ENCODE assay signal across 18 cellular contexts in the genomic region with DNA sequence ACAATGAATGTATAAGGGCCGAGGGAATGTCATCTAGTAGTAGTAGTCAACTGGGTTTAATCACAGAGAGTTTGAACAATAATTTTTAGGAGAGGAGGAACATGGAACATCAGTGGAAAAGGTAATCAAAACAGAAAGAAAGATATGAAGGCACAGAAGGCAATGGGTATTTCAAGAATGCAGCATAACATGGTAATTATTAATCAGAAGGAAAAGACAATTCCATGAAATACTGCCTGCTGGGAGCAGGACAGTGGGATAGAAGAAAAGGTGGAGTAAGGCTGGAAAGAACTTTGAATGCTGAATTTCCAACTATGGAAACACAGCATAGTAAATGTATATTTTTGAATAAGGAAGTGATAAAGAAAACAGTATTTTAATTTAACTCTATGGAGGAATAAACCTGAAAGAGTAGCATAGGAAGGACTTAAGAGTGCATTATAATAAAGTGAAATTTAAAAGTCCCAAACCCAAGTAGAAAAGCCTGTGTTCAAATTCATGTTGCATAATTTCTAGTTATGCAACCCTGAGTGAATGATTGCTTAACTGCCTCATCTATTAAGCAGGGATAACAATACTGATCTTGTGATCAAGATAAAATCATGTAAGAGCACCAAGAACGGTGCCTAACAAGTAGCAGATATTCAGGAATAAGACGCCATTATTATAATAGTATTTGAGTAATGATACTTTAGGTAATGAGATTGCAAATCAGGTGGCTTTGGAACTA.
DNase-seq lines count a peak whose midpoint lies in the region; ATAC-seq, FAIRE-seq and TF ChIP-seq lines count a peak whose summit lies in the region.
"Had no signal": no experiment of that assay in that cellular context is flagged by ENCODE, and none has a peak within 500 bp of the region (broad histone marks: within the 10 kb centered on the region; RNA-seq: fewer than 3 reads in every experiment).

No MANE protein-coding gene starts in this region.

- H3K4me1 Mint-ChIP-seq in nephron progenitor cell = no peaks in the 10 kb centered on the region
- H3K4me1 Mint-ChIP-seq: activated naive CD4-positive, alpha-beta T cell treated with anti-CD3 and anti-CD28 coated beads, Interleukin-2, amount 10 ng/mL, durations not matched to agents 7 days and 5 days; naive thymus-derived CD4-positive, alpha-beta T cell had no signal

- no peak for ATAC-seq in GM21786 (IDR thresholded peaks at IDR 0.05; ENCODE audit: unreplicated experiment)
- ATAC-seq: heart left ventricle; left cardiac atrium; naive thymus-derived CD4-positive, alpha-beta T cell; PC-3 had no signal

- no peak for TF ChIP-seq CTCF in fibroblast of pulmonary artery (IDR thresholded peaks at IDR 0.05; ENCODE audit: low read length, missing control alignments)
- TF ChIP-seq CTCF in nephron progenitor cell (IDR thresholded peaks at IDR 0.05) = no peak

- no peak overlapping the region for H3K27ac ChIP-seq in small intestine (ENCODE audit: low read depth in 1 of 2, low read length in 1 of 2)
- H3K27ac ChIP-seq: C4-2B, heart left ventricle, testis had no signal

- H3K27me3 ChIP-seq in small intestine (ENCODE audit: control insufficient read depth in 2 of 2, insufficient read depth in 2 of 2, low read length in 2 of 2) = no peaks in the 10 kb centered on the region
- H3K27me3 ChIP-seq: heart left ventricle, testis had no signal

- no peaks in the 10 kb centered on the region for H3K4me1 ChIP-seq in small intestine (ENCODE audit: control insufficient read depth in 2 of 2, insufficient read depth in 1 of 2, low read depth in 1 of 2, low read length in 1 of 2)
- H3K4me1 ChIP-seq: heart left ventricle, testis had no signal

- WGBS in small intestine, 3 donors = 80 to 88% (median 86%) methylated on average over 3 of the region's 3 CpGs

- H3K36me3 Mint-ChIP-seq in nephron progenitor cell (ENCODE audit: low read depth) = peaks cover 6% of the 10 kb centered on the region
- H3K36me3 Mint-ChIP-seq: activated naive CD4-positive, alpha-beta T cell treated with anti-CD3 and anti-CD28 coated beads, Interleukin-2, amount 10 ng/mL, durations not matched to agents 7 days and 5 days had no signal

- no peaks in the 10 kb centered on the region for H3K9me3 Mint-ChIP-seq in nephron progenitor cell
- H3K9me3 Mint-ChIP-seq: activated naive CD4-positive, alpha-beta T cell treated with anti-CD3 and anti-CD28 coated beads, Interleukin-2, amount 10 ng/mL, durations not matched to agents 7 days and 5 days; naive thymus-derived CD4-positive, alpha-beta T cell had no signal

- H3K4me3 Mint-ChIP-seq in nephron progenitor cell = no peak overlapping the region
- H3K4me3 Mint-ChIP-seq: activated naive CD4-positive, alpha-beta T cell treated with anti-CD3 and anti-CD28 coated beads, Interleukin-2, amount 10 ng/mL, durations not matched to agents 7 days and 5 days; naive thymus-derived CD4-positive, alpha-beta T cell had no signal

- H3K36me3 ChIP-seq in small intestine (ENCODE audit: control insufficient read depth in 2 of 2, insufficient read depth in 2 of 2, low read length in 2 of 2) = no peaks in the 10 kb centered on the region

- no peak overlapping the region for H3K4me3 ChIP-seq in fibroblast of pulmonary artery (replicated peaks; ENCODE audit: low read depth, low read length)
- H3K4me3 ChIP-seq in small intestine (ENCODE audit: low read depth in 1 of 2, low read length in 2 of 2) = no peak overlapping the region
- H3K4me3 ChIP-seq: heart left ventricle, testis had no signal

- peak overlapping the region; percentile 50 for H3K27ac Mint-ChIP-seq in nephron progenitor cell
- H3K27ac Mint-ChIP-seq: activated naive CD4-positive, alpha-beta T cell treated with anti-CD3 and anti-CD28 coated beads, Interleukin-2, amount 10 ng/mL, durations not matched to agents 7 days and 5 days had no signal

- no peaks in the 10 kb centered on the region for H3K9me3 ChIP-seq in small intestine (ENCODE audit: control insufficient read depth, low read depth)
- H3K9me3 ChIP-seq: heart left ventricle, testis had no signal

- FAIRE-seq in small intestine (lab: Jason Lieb, UNC) = no peak
- FAIRE-seq: GM12892 had no signal

- DNase-seq in GF-D8 (lab: John Stamatoyannopoulos, UW) (peak; percentile 28), NCI-H526 treated with DMSO at 0.1 percent for 48 hours (lab: John Stamatoyannopoulos, UW) (peak; percentile 73), fibroblast of pulmonary artery (ENCODE audit: low read depth) (peak; percentile 54), nephron progenitor cell (no peak), cerebellar cortex (ENCODE audit: low spot score) (no peak), small intestine (no peak)
- DNase-seq: activated CD4-positive, CD25-positive, alpha-beta regulatory T cell; activated naive CD4-positive, alpha-beta T cell treated with anti-CD3 and anti-CD28 coated beads, Interleukin-2, amount 10 ng/mL, durations not matched to agents 7 days and 5 days; caudate nucleus; heart left ventricle; left cardiac atrium; naive thymus-derived CD4-positive, alpha-beta T cell; NCI-H2227 treated with DMSO at 0.1 percent for 48 hours; PC-3; testis had no signal

- no peaks in the 10 kb centered on the region for H3K27me3 Mint-ChIP-seq in nephron progenitor cell (ENCODE audit: low read depth, poor library complexity)
- H3K27me3 Mint-ChIP-seq: activated naive CD4-positive, alpha-beta T cell treated with anti-CD3 and anti-CD28 coated beads, Interleukin-2, amount 10 ng/mL, durations not matched to agents 7 days and 5 days; naive thymus-derived CD4-positive, alpha-beta T cell had no signal

Comparison
In these comparisons a context has a peak if more than half of its experiments do, and no peak if none do; other contexts are left out.
1. DNase-seq: peak in GF-D8 (single experiment), NCI-H526 treated with DMSO at 0.1 percent for 48 hours (single experiment) and fibroblast of pulmonary artery (single experiment); none in nephron progenitor cell (single experiment), cerebellar cortex (single experiment) and small intestine (single experiment).